Comparison of ENCODE assay signal across 17 cellular contexts in genomic region chr2:230521386-230521785, GRCh38.
DNase-seq lines count a peak whose midpoint lies in the region; ATAC-seq and TF ChIP-seq lines count a peak whose summit lies in the region.
"Had no signal": no experiment of that assay in that cellular context is flagged by ENCODE, and none has a peak within 500 bp of the region (broad histone marks: within the 10 kb centered on the region; RNA-seq: fewer than 3 reads in every experiment).

No MANE protein-coding gene starts in this region.

- H3K4me3 Mint-ChIP-seq in stimulated activated naive CD8-positive, alpha-beta T cell treated with anti-CD3 and anti-CD28 coated beads, Interleukin-15, amount 100 ng/mL, for 72 hours: no peak overlapping the region
- H3K4me3 Mint-ChIP-seq: CD14-positive monocyte; CD4-positive, alpha-beta memory T cell; GM23338; IgD-negative memory B cell had no signal

- no peak for TF ChIP-seq CTCF in HCT116 (IDR thresholded peaks at IDR 0.05 in 2 of 3, conservative IDR thresholded peaks at IDR 0.05 in 1 of 3; ENCODE audit: borderline replicate concordance in 1 of 3, insufficient read depth in 1 of 3, low read depth in 2 of 3, low read length in 2 of 3)
- no peak for TF ChIP-seq CTCF in RWPE2 (IDR thresholded peaks at IDR 0.05; ENCODE audit: poor library complexity, severe bottlenecking)
- no peak for TF ChIP-seq CTCF in brain microvascular endothelial cell (IDR thresholded peaks at IDR 0.05; ENCODE audit: low read depth, low read length, missing control alignments)
- TF ChIP-seq CTCF in right lobe of liver (IDR thresholded peaks at IDR 0.05): no peak
- no peak for TF ChIP-seq CTCF in left ventricle myocardium inferior (IDR thresholded peaks at IDR 0.05; ENCODE audit: borderline replicate concordance)

- CTCF ChIA-PET in HCT116 (lab: Charles Lee): no interaction called here

- POLR2A ChIA-PET in HCT116 (lab: Charles Lee): no interaction called here

- no peaks in the 10 kb centered on the region for H3K9me2 ChIP-seq in HCT116 (ENCODE audit: insufficient read depth)

- no peaks in the 10 kb centered on the region for H3K36me3 ChIP-seq in HCT116 (ENCODE audit: control insufficient read depth in 1 of 2, insufficient read depth in 2 of 2, low read length in 2 of 2)
- no peaks in the 10 kb centered on the region for H3K36me3 ChIP-seq in RWPE2 (ENCODE audit: low read depth)
- H3K36me3 ChIP-seq in brain microvascular endothelial cell (replicated peaks): peaks cover 2% of the 10 kb centered on the region
- no peaks in the 10 kb centered on the region for H3K36me3 ChIP-seq in right lobe of liver
- peaks cover 37% of the 10 kb centered on the region for H3K36me3 ChIP-seq in left ventricle myocardium inferior

- no peak overlapping the region for H3K27ac Mint-ChIP-seq in stimulated activated naive CD8-positive, alpha-beta T cell treated with anti-CD3 and anti-CD28 coated beads, Interleukin-15, amount 100 ng/mL, for 72 hours
- H3K27ac Mint-ChIP-seq: CD14-positive monocyte, GM23338 had no signal

- no peaks in the 10 kb centered on the region for H3K27me3 Mint-ChIP-seq in stimulated activated naive CD8-positive, alpha-beta T cell treated with anti-CD3 and anti-CD28 coated beads, Interleukin-15, amount 100 ng/mL, for 72 hours
- H3K27me3 Mint-ChIP-seq: CD4-positive, alpha-beta memory T cell; IgD-negative memory B cell had no signal

- H3K4me2 ChIP-seq in HCT116 (ENCODE audit: low read length): no peak overlapping the region
- H3K4me2 ChIP-seq: BLaER1, GM23338 had no signal

- no peaks in the 10 kb centered on the region for H3K79me2 ChIP-seq in HCT116 (ENCODE audit: insufficient read depth, low read length)

- no peak for ATAC-seq in HCT116
- ATAC-seq in RWPE2 (ENCODE audit: low read depth): no peak
- ATAC-seq in right lobe of liver: peak in 1 of 4 donors; percentile 3
- no peak for ATAC-seq in stimulated activated naive CD8-positive, alpha-beta T cell treated with anti-CD3 and anti-CD28 coated beads, Interleukin-15, amount 100 ng/mL, for 72 hours
- ATAC-seq: GM23338 had no signal

- no peaks in the 10 kb centered on the region for H3K4me1 ChIP-seq in HCT116 (ENCODE audit: control insufficient read depth in 1 of 2, insufficient read depth in 2 of 2, low read length in 2 of 2)
- H3K4me1 ChIP-seq in RWPE2 (ENCODE audit: insufficient read depth, poor library complexity, severe bottlenecking): peaks cover 4% of the 10 kb centered on the region
- peaks cover 0 to 18% (median 0%) of the 10 kb centered on the region in 4 donors for H3K4me1 ChIP-seq in right lobe of liver
- no peaks in the 10 kb centered on the region for H3K4me1 ChIP-seq in left ventricle myocardium inferior
- H3K4me1 ChIP-seq: BLaER1 had no signal

- H3K27me3 ChIP-seq in HCT116 (ENCODE audit: insufficient read depth, low read length) (no peaks in the 10 kb centered on the region), RWPE2 (ENCODE audit: insufficient read depth, poor library complexity, severe bottlenecking) (no peaks in the 10 kb centered on the region), brain microvascular endothelial cell (replicated peaks) (no peaks in the 10 kb centered on the region), right lobe of liver (no peaks in the 10 kb centered on the region), left ventricle myocardium inferior (ENCODE audit: low read depth) (no peaks in the 10 kb centered on the region)
- H3K27me3 ChIP-seq: BLaER1 had no signal

- no peak for DNase-seq in HCT116 (ENCODE audit: low read depth, low spot score)
- DNase-seq in RWPE2 (ENCODE audit: low spot score): no peak
- DNase-seq in brain microvascular endothelial cell: no peak
- no peak for DNase-seq in right lobe of liver
- no peak for DNase-seq in left ventricle myocardium inferior
- DNase-seq in kidney glomerular epithelial cell (lab: John Stamatoyannopoulos, UW): no peak
- no peak for DNase-seq in stimulated activated naive CD8-positive, alpha-beta T cell treated with anti-CD3 and anti-CD28 coated beads, Interleukin-15, amount 100 ng/mL, for 72 hours
- no peak for DNase-seq in activated CD4-positive, CD25-positive, alpha-beta regulatory T cell (lab: John Stamatoyannopoulos, UW)
- DNase-seq: CD4-positive, alpha-beta memory T cell; DMS153; DMS79; GDM1; KG1 had no signal

- WGBS in right lobe of liver (ENCODE audit: insufficient coverage, low coverage, low lambda C conversion rate, missing lambda C conversion rate): 100% methylated on average over 1 of the region's 2 CpGs

- H3K9me3 Mint-ChIP-seq in stimulated activated naive CD8-positive, alpha-beta T cell treated with anti-CD3 and anti-CD28 coated beads, Interleukin-15, amount 100 ng/mL, for 72 hours: peaks cover 34% of the 10 kb centered on the region in 2 donors

- intact Hi-C loops in HCT116 (cut with micrococcal nuclease) (no loop called here), right lobe of liver (cut with DNase I) (no loop called here), left ventricle myocardium inferior (cut with micrococcal nuclease) (no loop called here)

- H3K9me3 ChIP-seq in HCT116 (ENCODE audit: control insufficient read depth in 1 of 2, insufficient read depth in 1 of 2, low read depth in 1 of 2, low read length in 2 of 2) (peaks cover 10 to 11% of the 10 kb centered on the region in 2 experiments; a peak in 2 of 4 replicates), RWPE2 (ENCODE audit: severe bottlenecking) (peaks cover 13% of the 10 kb centered on the region), right lobe of liver (peaks cover 0 to 4% (median 0%) of the 10 kb centered on the region in 4 donors), left ventricle myocardium inferior (replicated peaks) (peaks cover 23% of the 10 kb centered on the region)

- H3K9ac ChIP-seq in HCT116 (ENCODE audit: low read length): no peak overlapping the region
- H3K9ac ChIP-seq: BLaER1 had no signal

- in situ Hi-C loops in brain microvascular endothelial cell (cut with HindIII; ENCODE audit: low pct_ligation_motif_present, low sequenced_read_pairs): no loop called here

- no TSS peak for BruUV-seq in HCT116 (replicated peaks; lab: Mats Ljungman, UMichigan)

- no peak overlapping the region for H3K27ac ChIP-seq in HCT116 (ENCODE audit: low read depth, low read length)
- H3K27ac ChIP-seq in RWPE2 (ENCODE audit: poor library complexity, severe bottlenecking): peak overlapping the region; percentile 31
- H3K27ac ChIP-seq in brain microvascular endothelial cell: peak overlapping the region; percentile 18
- peak overlapping the region; percentile 53 to 84 (median 71) for H3K27ac ChIP-seq in right lobe of liver
- H3K27ac ChIP-seq in left ventricle myocardium inferior (replicated peaks): no peak overlapping the region
- H3K27ac ChIP-seq: BLaER1 had no signal

- no peak overlapping the region for H3K4me3 ChIP-seq in HCT116 (replicated peaks in 1 of 2; ENCODE audit: low read depth in 1 of 2, low read length in 2 of 2)
- no peak overlapping the region for H3K4me3 ChIP-seq in RWPE2 (ENCODE audit: severe bottlenecking)
- no peak overlapping the region for H3K4me3 ChIP-seq in brain microvascular endothelial cell (ENCODE audit: low read depth, low read length)
- no peak overlapping the region for H3K4me3 ChIP-seq in right lobe of liver
- no peak overlapping the region for H3K4me3 ChIP-seq in left ventricle myocardium inferior
- H3K4me3 ChIP-seq: BLaER1, GM23338 had no signal

- RAD21 ChIA-PET in HCT116 (lab: Charles Lee; ENCODE audit: low non-redundant PET in 1 of 2, low total read pairs in 2 of 2, uncharacterized antibody in 2 of 2, unreplicated experiment in 2 of 2): no interaction called here

- TF ChIP-seq POLR2A in HCT116 (IDR thresholded peaks at IDR 0.05; ENCODE audit: borderline replicate concordance, extremely low read depth, insufficient read depth, insufficient read length): no peak
- TF ChIP-seq POLR2A in right lobe of liver (IDR thresholded peaks at IDR 0.05): no peak

- H4K20me1 ChIP-seq in HCT116 (ENCODE audit: insufficient read depth): no peaks in the 10 kb centered on the region
- H4K20me1 ChIP-seq: BLaER1 had no signal

- peaks cover under 1% of the 10 kb centered on the region for H3K4me1 Mint-ChIP-seq in stimulated activated naive CD8-positive, alpha-beta T cell treated with anti-CD3 and anti-CD28 coated beads, Interleukin-15, amount 100 ng/mL, for 72 hours
- H3K4me1 Mint-ChIP-seq: CD14-positive monocyte, GM23338 had no signal

- no peak overlapping the region for H2AFZ ChIP-seq in HCT116 (ENCODE audit: low read depth, low read length, poor library complexity, severe bottlenecking)
- H2AFZ ChIP-seq: GM23338 had no signal

- no peak for TF ChIP-seq RAD21 in HCT116 (IDR thresholded peaks at IDR 0.05; ENCODE audit: low read depth)

TF ChIP-seq in HCT116, 20 proteins besides CTCF, POLR2A, EP300 and RAD21:
- TF ChIP-seq CEBPB (IDR thresholded peaks at IDR 0.05; ENCODE audit: low read depth) (no peak), SP1 (IDR thresholded peaks at IDR 0.05; ENCODE audit: low read depth) (no peak), CBX3 (IDR thresholded peaks at IDR 0.05; ENCODE audit: low read depth) (peak; percentile 55; the same call in 1 of the 2 replicates)

Comparison
In these comparisons a context has a peak if more than half of its experiments do, and no peak if none do; other contexts are left out.
1. H3K27ac ChIP-seq: peak in RWPE2 (single experiment), brain microvascular endothelial cell (single experiment) and right lobe of liver (3 of 3); none in HCT116 (single experiment) and left ventricle myocardium inferior (single experiment).